12 cellular contexts compared by ENCODE assay signal in the genomic region with DNA sequence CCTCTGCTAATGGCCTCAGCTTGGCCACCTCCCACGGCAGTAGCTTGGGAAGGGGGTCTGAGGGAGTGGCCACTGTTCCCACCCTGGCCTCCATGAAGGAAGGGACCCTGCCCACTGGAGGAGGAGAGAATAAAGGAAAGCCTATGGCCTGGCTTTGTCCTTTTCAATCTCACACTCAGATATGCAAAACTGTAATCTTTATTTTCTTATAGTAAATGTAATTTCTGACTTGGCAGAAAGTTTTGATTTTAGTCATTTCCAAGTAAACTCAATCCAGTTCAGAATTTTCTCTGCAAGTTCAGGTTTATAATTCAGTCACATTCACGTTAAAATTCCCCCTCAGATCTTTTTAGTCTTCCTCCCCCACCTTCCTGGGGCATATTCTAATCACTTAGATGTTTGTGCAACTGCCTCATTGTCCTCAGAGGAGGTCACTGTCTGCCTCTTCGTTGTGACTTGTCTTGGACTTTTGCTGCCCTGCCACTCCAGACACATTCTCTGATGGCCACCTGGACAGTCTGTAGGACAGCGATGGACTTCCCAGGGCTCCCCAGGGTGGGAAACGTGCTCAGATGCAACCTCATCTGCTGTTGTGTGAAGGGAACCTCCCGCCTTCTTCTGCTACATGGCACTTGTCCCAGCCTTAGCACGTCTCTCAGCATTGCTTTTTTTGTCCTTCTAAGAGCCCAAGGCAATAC.
DNase-seq lines count a peak whose midpoint lies in the region; ATAC-seq and TF ChIP-seq lines count a peak whose summit lies in the region.
"Had no signal": no experiment of that assay in that cellular context is flagged by ENCODE, and none has a peak within 500 bp of the region (broad histone marks: within the 10 kb centered on the region; RNA-seq: fewer than 3 reads in every experiment).

No MANE protein-coding gene starts in this region.

- POLR2A ChIA-PET in Caco-2 (lab: Charles Lee): no interaction called here

- H3K4me1 ChIP-seq in vagina (peaks cover 28% of the 10 kb centered on the region), Caco-2 (no peaks in the 10 kb centered on the region)

- TF ChIP-seq CTCF in vagina (IDR thresholded peaks at IDR 0.05) (no peak), Caco-2 (IDR thresholded peaks at IDR 0.05; ENCODE audit: insufficient read depth in 1 of 2, low read depth in 1 of 2, low read length in 1 of 2, severe bottlenecking in 1 of 2, unreplicated experiment in 1 of 2) (no peak)

- H3K4me3 ChIP-seq in vagina: no peak overlapping the region
- H3K4me3 ChIP-seq in Caco-2 (ENCODE audit: low read depth, low read length): no peak overlapping the region
- H3K4me3 ChIP-seq: cardiac muscle cell, left ventricle myocardium inferior had no signal

- peak overlapping the region; percentile 56 for H3K27ac ChIP-seq in vagina
- H3K27ac ChIP-seq: cardiac muscle cell, left ventricle myocardium inferior had no signal

- BruUV-seq in Caco-2 (replicated peaks; lab: Mats Ljungman, UMichigan): no TSS peak

- intact Hi-C loops in vagina (cut with DNase I): no loop called here
- intact Hi-C loops in Caco-2 (cut with micrococcal nuclease; ENCODE audit: unreplicated experiment): no loop called here

- H3K27me3 ChIP-seq in vagina (no peaks in the 10 kb centered on the region), Caco-2 (replicated peaks; ENCODE audit: control insufficient read depth, insufficient read depth, low read length) (no peaks in the 10 kb centered on the region)
- H3K27me3 ChIP-seq: cardiac muscle cell had no signal

- CTCF ChIA-PET in Caco-2 (lab: Charles Lee): no interaction called here

- no peaks in the 10 kb centered on the region for H3K9me3 Mint-ChIP-seq in activated naive CD8-positive, alpha-beta T cell treated with anti-CD3 and anti-CD28 coated beads, Interleukin-2, amount 50 U/mL, for 24 hours
- H3K9me3 Mint-ChIP-seq in Caco-2 (ENCODE audit: unreplicated experiment): no peaks in the 10 kb centered on the region
- H3K9me3 Mint-ChIP-seq: activated B cell treated with CpG ODN at 0.5 μM for 24 hours had no signal

- peaks cover 30% of the 10 kb centered on the region for H3K4me1 Mint-ChIP-seq in activated naive CD8-positive, alpha-beta T cell treated with anti-CD3 and anti-CD28 coated beads, Interleukin-2, amount 50 U/mL, for 24 hours
- peaks cover 12% of the 10 kb centered on the region for H3K4me1 Mint-ChIP-seq in Caco-2 (ENCODE audit: low read depth, unreplicated experiment)

- peak; percentile 64 for ATAC-seq in HG03095 (IDR thresholded peaks at IDR 0.05; ENCODE audit: unreplicated experiment)
- peak; percentile 78 for ATAC-seq in activated naive CD8-positive, alpha-beta T cell treated with anti-CD3 and anti-CD28 coated beads, Interleukin-2, amount 50 U/mL, for 24 hours
- no peak for ATAC-seq in left lobe of liver

- no peak for TF ChIP-seq POLR2A in vagina (IDR thresholded peaks at IDR 0.05)

- H3K9me3 ChIP-seq in vagina (no peaks in the 10 kb centered on the region), Caco-2 (no peaks in the 10 kb centered on the region)
- H3K9me3 ChIP-seq: left ventricle myocardium inferior had no signal

- no peaks in the 10 kb centered on the region for H3K36me3 ChIP-seq in vagina
- H3K36me3 ChIP-seq in Caco-2 (ENCODE audit: control insufficient read depth, insufficient read depth, low read length): no peaks in the 10 kb centered on the region
- H3K36me3 ChIP-seq: cardiac muscle cell, left ventricle myocardium inferior had no signal

- DNase-seq in stimulated activated CD4-positive, alpha-beta T cell treated with anti-CD3 and anti-CD28 coated beads, Interleukin-4, amount 100 ng/mL, for 24 hours: peak; percentile 17
- no peak for DNase-seq in stimulated activated CD4-positive, alpha-beta T cell treated with anti-CD3 and anti-CD28 coated beads, Interleukin-12 subunit alpha, Interleukin-12 subunit beta, amount 100 ng/mL, for 4 hours
- DNase-seq in activated naive CD8-positive, alpha-beta T cell treated with anti-CD3 and anti-CD28 coated beads, Interleukin-2, amount 50 U/mL, for 24 hours: no peak
- DNase-seq in vagina (ENCODE audit: extremely low spot score in 2 of 2): no peak
- DNase-seq in Caco-2: no peak
- DNase-seq in left lobe of liver (ENCODE audit: low spot score): no peak
- no peak for DNase-seq in cerebellar cortex (ENCODE audit: low spot score)
- DNase-seq: activated B cell treated with CpG ODN at 0.5 μM for 24 hours, left ventricle myocardium inferior, NCI-H1048 had no signal

- H3K36me3 Mint-ChIP-seq in activated naive CD8-positive, alpha-beta T cell treated with anti-CD3 and anti-CD28 coated beads, Interleukin-2, amount 50 U/mL, for 24 hours (ENCODE audit: low read depth): no peaks in the 10 kb centered on the region
- no peaks in the 10 kb centered on the region for H3K36me3 Mint-ChIP-seq in Caco-2 (ENCODE audit: insufficient read depth, unreplicated experiment)

- no peaks in the 10 kb centered on the region for H3K27me3 Mint-ChIP-seq in activated naive CD8-positive, alpha-beta T cell treated with anti-CD3 and anti-CD28 coated beads, Interleukin-2, amount 50 U/mL, for 24 hours
- H3K27me3 Mint-ChIP-seq in Caco-2 (ENCODE audit: insufficient read depth, unreplicated experiment): no peaks in the 10 kb centered on the region
- H3K27me3 Mint-ChIP-seq: activated B cell treated with CpG ODN at 0.5 μM for 24 hours had no signal

- H3K4me3 Mint-ChIP-seq in activated naive CD8-positive, alpha-beta T cell treated with anti-CD3 and anti-CD28 coated beads, Interleukin-2, amount 50 U/mL, for 24 hours: peak overlapping the region; percentile 18
- H3K4me3 Mint-ChIP-seq in Caco-2 (ENCODE audit: unreplicated experiment): no peak overlapping the region
- H3K4me3 Mint-ChIP-seq: activated B cell treated with CpG ODN at 0.5 μM for 24 hours had no signal

- H3K27ac Mint-ChIP-seq in activated naive CD8-positive, alpha-beta T cell treated with anti-CD3 and anti-CD28 coated beads, Interleukin-2, amount 50 U/mL, for 24 hours: peak overlapping the region; percentile 67
- no peak overlapping the region for H3K27ac Mint-ChIP-seq in Caco-2 (ENCODE audit: unreplicated experiment)
- H3K27ac Mint-ChIP-seq: activated B cell treated with CpG ODN at 0.5 μM for 24 hours had no signal
